In the genomic region with DNA sequence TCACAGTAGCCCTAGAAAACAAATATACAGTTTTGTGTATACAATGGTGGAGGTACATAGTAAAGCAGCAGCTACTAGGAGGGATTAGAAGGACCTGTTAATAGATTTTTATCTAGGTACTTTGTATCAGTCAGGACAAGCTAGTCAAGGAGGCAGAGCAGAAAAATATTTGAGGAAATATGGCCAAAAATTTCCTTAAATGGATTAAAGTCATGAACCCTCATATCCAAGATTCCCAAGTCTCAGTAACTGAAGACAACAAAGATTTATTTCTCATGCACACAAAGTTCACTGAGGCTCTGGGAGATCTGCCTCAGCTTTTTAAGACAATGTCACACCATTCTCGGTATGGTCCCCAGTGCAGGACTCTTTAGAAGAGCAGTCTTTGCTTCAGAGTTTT, we compare ENCODE assay signal across 7 cellular contexts. TPM values are rescaled to one million over a fixed set of nuclear protein-coding genes. Genes with fewer than 3 reads are reported as not detected.
"Had no signal": no experiment of that assay in that cellular context is flagged by ENCODE, and none has a peak within 500 bp of the region (broad histone marks: within the 10 kb centered on the region; RNA-seq: fewer than 3 reads in every experiment).

No MANE protein-coding gene starts in this region.

- DNase-seq: IMR-90, KBM-7, KG1 had no signal

- ATAC-seq: HepG2, K562 had no signal

- H3K9ac ChIP-seq: KMS-11 had no signal

- H3K27ac ChIP-seq: HL-60, KMS-11 had no signal

- H3K4me2 ChIP-seq: KMS-11 had no signal

- H3K4me3 ChIP-seq: K562 had no signal

RNA-seq across cellular contexts. Expression of a gene that starts 28.1 kb away (rescaled TPM):
- polyA plus RNA-seq: HepG2, IMR-90 had no signal
